In genomic region chr14:99280041-99280731, GRCh38 we compare ENCODE assay signal across 28 cellular contexts. TPM values are rescaled to one million over a fixed set of nuclear protein-coding genes. Genes with fewer than 3 reads are reported as not detected.
"Had no signal": no experiment of that assay in that cellular context is flagged by ENCODE, and none has a peak within 500 bp of the region (broad histone marks: within the 10 kb centered on the region; RNA-seq: fewer than 3 reads in every experiment).

No MANE protein-coding gene starts in this region.

- H3K9me3 Mint-ChIP-seq: activated CD4-positive, alpha-beta memory T cell treated with anti-CD3 and anti-CD28 coated beads, Interleukin-2, amount 10 ng/mL, durations not matched to agents 7 days and 5 days; activated naive CD4-positive, alpha-beta T cell treated with anti-CD3 and anti-CD28 coated beads, Interleukin-2, amount 50 U/mL, for 24 hours; activated naive CD8-positive, alpha-beta T cell treated with anti-CD3 and anti-CD28 coated beads, Interleukin-2, amount 10 ng/mL, durations not matched to agents 7 days and 5 days; T-helper 2 cell treated with Interferon-gamma antibody and Interleukin-4, amounts not matched to agents 5 μg/mL and 100 μg/mL, for 36 hours; WTC11 had no signal

- H3K36me3 ChIP-seq: ascending aorta, SJCRH30 had no signal

- H3K27ac Mint-ChIP-seq: activated CD4-positive, alpha-beta memory T cell treated with anti-CD3 and anti-CD28 coated beads, Interleukin-2, amount 10 ng/mL, durations not matched to agents 7 days and 5 days; activated CD4-positive, alpha-beta T cell treated with anti-CD3 and anti-CD28 coated beads for 36 hours; activated CD8-positive, alpha-beta memory T cell treated with anti-CD3 and anti-CD28 coated beads, Interleukin-2, amount 10 ng/mL, durations not matched to agents 7 days and 5 days; activated naive CD8-positive, alpha-beta T cell treated with anti-CD3 and anti-CD28 coated beads, Interleukin-2, amount 10 ng/mL, durations not matched to agents 7 days and 5 days; T-helper 2 cell treated with Interferon-gamma antibody and Interleukin-4, amounts not matched to agents 5 μg/mL and 100 μg/mL, for 36 hours; WTC11 had no signal

- H3K4me3 Mint-ChIP-seq: activated CD4-positive, alpha-beta memory T cell treated with anti-CD3 and anti-CD28 coated beads, Interleukin-2, amount 10 ng/mL, durations not matched to agents 7 days and 5 days; activated CD4-positive, alpha-beta T cell treated with anti-CD3 and anti-CD28 coated beads for 36 hours; activated CD8-positive, alpha-beta memory T cell treated with anti-CD3 and anti-CD28 coated beads, Interleukin-2, amount 10 ng/mL, durations not matched to agents 7 days and 5 days; T-helper 2 cell treated with Interferon-gamma antibody and Interleukin-4, amounts not matched to agents 5 μg/mL and 100 μg/mL, for 36 hours; WTC11 had no signal

- H3K36me3 Mint-ChIP-seq: activated naive CD4-positive, alpha-beta T cell treated with anti-CD3 and anti-CD28 coated beads, Interleukin-2, amount 50 U/mL, for 24 hours; activated naive CD8-positive, alpha-beta T cell treated with anti-CD3 and anti-CD28 coated beads, Interleukin-2, amount 10 ng/mL, durations not matched to agents 7 days and 5 days; WTC11 had no signal

- H3K9me3 ChIP-seq: ascending aorta, SJCRH30 had no signal

- H3K27me3 Mint-ChIP-seq: activated CD4-positive, alpha-beta T cell treated with anti-CD3 and anti-CD28 coated beads for 36 hours; activated naive CD4-positive, alpha-beta T cell treated with anti-CD3 and anti-CD28 coated beads, Interleukin-2, amount 50 U/mL, for 24 hours had no signal

- H3K27me3 ChIP-seq: ascending aorta had no signal

- H3K4me3 ChIP-seq: ascending aorta, SJCRH30, SK-N-MC had no signal

- H3K27ac ChIP-seq: ascending aorta, SJCRH30, SK-N-MC had no signal

- H3K4me1 ChIP-seq: ascending aorta, SJCRH30 had no signal

- ATAC-seq: activated CD4-positive, alpha-beta T cell treated with anti-CD3 and anti-CD28 coated beads for 36 hours; activated CD4-positive, CD25-positive, alpha-beta regulatory T cell treated with anti-CD3 and anti-CD28 coated beads, Interleukin-2, amount 50 U/mL, for 24 hours; Panc1; WTC11 had no signal

- DNase-seq: activated CD4-positive, alpha-beta memory T cell treated with anti-CD3 and anti-CD28 coated beads, Interleukin-2, amount 10 ng/mL, durations not matched to agents 7 days and 5 days; activated CD4-positive, alpha-beta T cell treated with anti-CD3 and anti-CD28 coated beads for 36 hours; activated CD8-positive, alpha-beta memory T cell treated with anti-CD3 and anti-CD28 coated beads for 24 hours; activated CD8-positive, alpha-beta memory T cell treated with anti-CD3 and anti-CD28 coated beads, Interleukin-2, amount 10 ng/mL, durations not matched to agents 7 days and 5 days; activated CD8-positive, alpha-beta memory T cell treated with anti-CD3 and anti-CD28 coated beads, Interleukin-2, amount 50 U/mL, for 48 hours; activated effector memory CD4-positive, alpha-beta T cell treated with anti-CD3 and anti-CD28 coated beads, Interleukin-2, amount 50 U/mL, for 16 hours; activated naive CD4-positive, alpha-beta T cell; activated naive CD8-positive, alpha-beta T cell treated with anti-CD3 and anti-CD28 coated beads, Interleukin-2, amount 10 ng/mL, durations not matched to agents 7 days and 5 days; activated T-cell treated with anti-CD3 and anti-CD28 coated beads, Interleukin-2, amount 50 U/mL, for 48 hours; amygdala; Karpas-422; KBM-7; NCI-H1092; NCI-H1436 treated with DMSO at 0.1 percent for 48 hours; NCI-H1694 treated with DMSO at 0.1 percent for 48 hours; NCI-H2029; NCI-H345; NCI-H524 treated with DMSO at 0.1 percent for 48 hours; SHP77; SJCRH30 had no signal

RNA-seq across cellular contexts. Expression of gene BCL11B, which starts 8.2 kb away (rescaled TPM):
- total RNA-seq: NCI-H460 had no signal
